ENCODE assay signal across 9 cellular contexts in genomic region chr1:225766967-225767413, GRCh38. TPM values are rescaled to one million over a fixed set of nuclear protein-coding genes. Genes with fewer than 3 reads are reported as not detected.
DNase-seq lines count a peak whose midpoint lies in the region; ATAC-seq and TF ChIP-seq lines count a peak whose summit lies in the region.
"Had no signal": no experiment of that assay in that cellular context is flagged by ENCODE, and none has a peak within 500 bp of the region (broad histone marks: within the 10 kb centered on the region; RNA-seq: fewer than 3 reads in every experiment).

No MANE protein-coding gene starts in this region.

- no peak for TF ChIP-seq POLR2A in breast epithelium (IDR thresholded peaks at IDR 0.05)

- TF ChIP-seq CTCF in breast epithelium (IDR thresholded peaks at IDR 0.05) (no peak), lower lobe of right lung (IDR thresholded peaks at IDR 0.05) (no peak)

- intact Hi-C loops in breast epithelium (cut with DNase I; ENCODE audit: low total_unique reads): no loop called here
- intact Hi-C loops in lower lobe of right lung (cut with DNase I): no loop called here

- H3K36me3 ChIP-seq in breast epithelium (no peaks in the 10 kb centered on the region), lower lobe of right lung (no peaks in the 10 kb centered on the region)

- peak overlapping the region; percentile 81 to 91 for H3K27ac ChIP-seq in breast epithelium
- peak overlapping the region; percentile 73 for H3K27ac ChIP-seq in lower lobe of right lung

- no peaks in the 10 kb centered on the region for H3K27me3 ChIP-seq in breast epithelium
- H3K27me3 ChIP-seq in lower lobe of right lung (ENCODE audit: low read depth): no peaks in the 10 kb centered on the region

- peak; percentile 46 for DNase-seq in NCI-H2107 treated with DMSO at 0.1 percent for 48 hours (lab: John Stamatoyannopoulos, UW; ENCODE audit: unreplicated experiment)
- DNase-seq in NCI-H2107 (lab: John Stamatoyannopoulos, UW): no peak
- DNase-seq in breast epithelium (ENCODE audit: low spot score in 2 of 2): peak in 1 of 2 donors; percentile 22
- DNase-seq in lower lobe of right lung: no peak
- DNase-seq in ureter (ENCODE audit: low spot score): peak; percentile 67
- no peak for DNase-seq in RKO (ENCODE audit: low spot score)
- DNase-seq: naive thymus-derived CD8-positive, alpha-beta T cell had no signal

- peak overlapping the region in 1 of 3 donors; percentile 10 for H3K4me3 ChIP-seq in breast epithelium
- H3K4me3 ChIP-seq in lower lobe of right lung: no peak overlapping the region

- H3K9me3 ChIP-seq in breast epithelium (no peaks in the 10 kb centered on the region), lower lobe of right lung (no peaks in the 10 kb centered on the region)

- ATAC-seq in lower lobe of right lung (peak in 1 of 2 donors; percentile 32), GM18519 (IDR thresholded peaks at IDR 0.05; ENCODE audit: low FRiP score, unreplicated experiment) (no peak), HG03108 (IDR thresholded peaks at IDR 0.05; ENCODE audit: unreplicated experiment) (no peak)
- ATAC-seq: naive thymus-derived CD8-positive, alpha-beta T cell had no signal

- H3K4me1 ChIP-seq in breast epithelium (peaks cover 5 to 44% of the 10 kb centered on the region in 2 donors), lower lobe of right lung (peaks cover 56% of the 10 kb centered on the region)

RNA-seq across cellular contexts. Expression of gene SRP9, which starts 10.6 kb away (rescaled TPM):
- total RNA-seq in breast epithelium: 100 to 1,000 TPM; 168 to 251 (median 205) TPM
- 166 TPM for total RNA-seq in lower lobe of right lung
- 249 TPM for total RNA-seq in ureter

RNA-seq across cellular contexts. Expression of gene EPHX1, which starts 42.9 kb away (rescaled TPM):
- total RNA-seq in breast epithelium: 100 to 1,000 TPM in 1 of 3 donors, 10 to 100 TPM in 2; 63.6 to 168 (median 67.3) TPM
- 233 TPM for total RNA-seq in lower lobe of right lung
- total RNA-seq in ureter: 116 TPM

Comparison
In these comparisons a context has a peak if more than half of its experiments do, and no peak if none do; other contexts are left out.
1. DNase-seq: peak in NCI-H2107 treated with DMSO at 0.1 percent for 48 hours (single experiment) and ureter (single experiment); none in NCI-H2107 (single experiment), lower lobe of right lung (single experiment) and RKO (single experiment).